ENCODE assay signal across 1 cellular context in the genomic region with DNA sequence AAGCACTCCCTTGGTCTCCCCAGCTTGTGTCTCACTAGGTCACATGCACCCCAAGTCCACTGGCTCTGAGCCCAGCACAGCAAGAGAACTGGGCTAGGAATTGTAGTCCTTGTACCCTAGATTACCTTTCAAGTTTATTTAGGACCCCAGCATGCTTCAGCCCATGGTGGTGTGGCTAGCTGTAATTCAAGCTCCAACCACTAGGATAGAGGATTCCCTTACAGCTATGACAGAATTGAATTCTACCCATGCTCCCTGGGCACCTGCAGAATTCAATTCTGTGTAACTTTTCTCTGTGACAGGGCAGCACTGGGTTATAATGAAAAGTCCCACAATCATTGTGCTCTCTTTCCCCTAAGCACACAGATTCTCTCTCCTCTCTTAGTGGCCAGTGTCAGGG.
TF ChIP-seq lines count a peak whose summit lies in the region.

No MANE protein-coding gene starts in this region.

TF ChIP-seq in GM23338, 12 proteins besides CTCF, POLR2A, EP300 and RAD21 (continued from another document):
- TF ChIP-seq ZNF462 (CRISPR knock-in tag; IDR thresholded peaks at IDR 0.05) (no peak), JUNB (IDR thresholded peaks at IDR 0.05; ENCODE audit: unreplicated experiment) (no peak), STAT1 (IDR thresholded peaks at IDR 0.05; ENCODE audit: unreplicated experiment) (no peak), CREB1 (CRISPR knock-in tag; IDR thresholded peaks at IDR 0.05; ENCODE audit: low read depth) (no peak)
